ENCODE assay signal across 8 cellular contexts in genomic region chr20:2695984-2696525, GRCh38. TPM values are rescaled to one million over a fixed set of nuclear protein-coding genes. Genes with fewer than 3 reads are reported as not detected.
DNase-seq lines count a peak whose midpoint lies in the region; TF ChIP-seq lines count a peak whose summit lies in the region.
"Not testable (repeated sequence)": the region's sequence is repeated elsewhere in the genome, so short reads cannot be mapped to it uniquely, and the experiment has no call there.
"Had no signal": no experiment of that assay in that cellular context is flagged by ENCODE, and none has a peak within 500 bp of the region (broad histone marks: within the 10 kb centered on the region; RNA-seq: fewer than 3 reads in every experiment).

No MANE protein-coding gene starts in this region.

- H3K4me1 Mint-ChIP-seq in chondrocyte (ENCODE audit: low read depth); osteocyte (ENCODE audit: unreplicated experiment): not testable (repeated sequence)
- H3K4me1 Mint-ChIP-seq in nephron: peaks cover 51% of the 10 kb centered on the region

- H3K9me3 Mint-ChIP-seq in chondrocyte (ENCODE audit: low read depth); nephron; osteocyte (ENCODE audit: unreplicated experiment): not testable (repeated sequence)

- 96% methylated on average over 12 of the region's 12 CpGs for WGBS in suprapubic skin

- DNase-seq in activated CD8-positive, alpha-beta memory T cell treated with anti-CD3 and anti-CD28 coated beads for 24 hours: peak; percentile 28
- DNase-seq in chondrocyte (ENCODE audit: low spot score) (peak; percentile 37), islet precursor cell (peak; percentile 36), osteocyte (ENCODE audit: extremely low spot score, unreplicated experiment) (peak; percentile 75), suprapubic skin (ENCODE audit: low spot score in 2 of 2) (peak; percentile 34 to 43)

- peaks cover 11 to 37% (median 29%) of the 10 kb centered on the region in 11 experiments; a peak in 21 of 22 replicates for H3K27me3 ChIP-seq in BLaER1 treated with 17β-estradiol and CSF1 and Interleukin-3, amounts not matched to agents 10 nM and 100 nM
- H3K27me3 ChIP-seq in suprapubic skin: peaks cover 34% of the 10 kb centered on the region

- not testable (repeated sequence) for H3K4me3 Mint-ChIP-seq in chondrocyte (ENCODE audit: unreplicated experiment); osteocyte (ENCODE audit: unreplicated experiment)
- H3K4me3 Mint-ChIP-seq in nephron: peak overlapping the region; percentile 17 to 68 (median 60)

- H3K27ac Mint-ChIP-seq in chondrocyte (ENCODE audit: unreplicated experiment); osteocyte (ENCODE audit: unreplicated experiment): not testable (repeated sequence)
- H3K27ac Mint-ChIP-seq in nephron: peak overlapping the region in 2 of 3 experiments; percentile 34 to 81

- not testable (repeated sequence) for TF ChIP-seq EP300 in suprapubic skin (IDR thresholded peaks at IDR 0.05)

- peaks cover 0 to 38% (median 8%) of the 10 kb centered on the region in 11 experiments; a peak in 9 of 22 replicates for H4K20me1 ChIP-seq in BLaER1 treated with 17β-estradiol and CSF1 and Interleukin-3, amounts not matched to agents 10 nM and 100 nM

- not testable (repeated sequence) for H3K9ac ChIP-seq in BLaER1 treated with 17β-estradiol and CSF1 and Interleukin-3, amounts not matched to agents 10 nM and 100 nM

- not testable (repeated sequence) for H3K36me3 ChIP-seq in BLaER1 treated with 17β-estradiol and CSF1 and Interleukin-3, amounts not matched to agents 10 nM and 100 nM; suprapubic skin

- not testable (repeated sequence) for H3K27ac ChIP-seq in BLaER1 treated with 17β-estradiol and CSF1 and Interleukin-3, amounts not matched to agents 10 nM and 100 nM; suprapubic skin

- H3K9me3 ChIP-seq in BLaER1 treated with 17β-estradiol and CSF1 and Interleukin-3, amounts not matched to agents 10 nM and 100 nM (replicated peaks in 1 of 11); suprapubic skin: not testable (repeated sequence)

- not testable (repeated sequence) for H3K36me3 Mint-ChIP-seq in chondrocyte (ENCODE audit: low read depth); nephron (ENCODE audit: low read depth); osteocyte (ENCODE audit: unreplicated experiment)

- peak overlapping the region in 9 of 11 experiments; percentile 57 to 88 (median 77); a peak in 17 of 22 replicates for H3K4me2 ChIP-seq in BLaER1 treated with 17β-estradiol and CSF1 and Interleukin-3, amounts not matched to agents 10 nM and 100 nM

- H3K27me3 Mint-ChIP-seq in chondrocyte (ENCODE audit: low read depth) (peaks cover 45% of the 10 kb centered on the region), nephron (ENCODE audit: low read depth) (peaks cover 65% of the 10 kb centered on the region), osteocyte (ENCODE audit: unreplicated experiment) (peaks cover 55% of the 10 kb centered on the region)

- TF ChIP-seq CTCF in chondrocyte (IDR thresholded peaks at IDR 0.05); nephron (IDR thresholded peaks at IDR 0.05; ENCODE audit: unreplicated experiment in 3 of 3); osteocyte (IDR thresholded peaks at IDR 0.05); suprapubic skin (IDR thresholded peaks at IDR 0.05): not testable (repeated sequence)

- TF ChIP-seq POLR2A in suprapubic skin (IDR thresholded peaks at IDR 0.05): not testable (repeated sequence)

- H3K4me1 ChIP-seq in BLaER1 treated with 17β-estradiol and CSF1 and Interleukin-3, amounts not matched to agents 10 nM and 100 nM: peaks cover 0 to 64% (median 52%) of the 10 kb centered on the region in 10 experiments; a peak in 19 of 20 replicates
- H3K4me1 ChIP-seq in suprapubic skin: peaks cover 14% of the 10 kb centered on the region

- not testable (repeated sequence) for H3K4me3 ChIP-seq in BLaER1 treated with 17β-estradiol and CSF1 and Interleukin-3, amounts not matched to agents 10 nM and 100 nM; suprapubic skin

RNA-seq across cellular contexts. Expression of gene EBF4, which starts 3.5 kb away (rescaled TPM):
- total RNA-seq in chondrocyte (8.0 to 15.2 TPM (median 11.4 TPM) in 3 replicates), osteocyte (9.8 and 12.8 TPM in 2 replicates), suprapubic skin (10 to 100 TPM in 1 of 4 donors, 1 to 10 TPM in 3; 5.9 to 12.6 (median 6.3) TPM)
- total RNA-seq: GM23248 had no signal

RNA-seq across cellular contexts. Expression of gene IDH3B, which starts 32.0 kb away (rescaled TPM):
- total RNA-seq in chondrocyte: 56.5 to 65.9 TPM (median 57.1 TPM) in 3 replicates
- 78.1 and 86.6 TPM in 2 replicates for total RNA-seq in osteocyte
- 100 to 1,000 TPM; 119 to 135 (median 121) TPM for total RNA-seq in suprapubic skin

RNA-seq across cellular contexts. Expression of gene NOP56, which starts 43.6 kb away (rescaled TPM):
- total RNA-seq in chondrocyte (103 to 166 TPM (median 118 TPM) in 3 replicates), osteocyte (141 and 142 TPM in 2 replicates), suprapubic skin (100 to 1,000 TPM in 3 of 4 donors, 10 to 100 TPM in 1; 81.2 to 140 (median 109) TPM)
